In genomic region chr19:11054628-11055027, GRCh38 we compare ENCODE assay signal across 23 cellular contexts. TPM values are rescaled to one million over a fixed set of nuclear protein-coding genes. Genes with fewer than 3 reads are reported as not detected.
DNase-seq lines count a peak whose midpoint lies in the region; ATAC-seq, FAIRE-seq and TF ChIP-seq lines count a peak whose summit lies in the region.
"Had no signal": no experiment of that assay in that cellular context is flagged by ENCODE, and none has a peak within 500 bp of the region (broad histone marks: within the 10 kb centered on the region; RNA-seq: fewer than 3 reads in every experiment).

No MANE protein-coding gene starts in this region.

- peaks cover 0 to 67% of the 10 kb centered on the region in 2 experiments; a peak in 2 of 3 replicates for H3K36me3 ChIP-seq in HEK293 (ENCODE audit: control insufficient read depth in 2 of 2, insufficient read depth in 1 of 2, low read length in 2 of 2)
- no peaks in the 10 kb centered on the region for H3K36me3 ChIP-seq in Karpas-422 (ENCODE audit: insufficient read depth, low read length)

- peaks cover 6% of the 10 kb centered on the region for H3K36me3 Mint-ChIP-seq in activated CD4-positive, alpha-beta T cell treated with anti-CD3 and anti-CD28 coated beads, Interleukin-2, amount 10 ng/mL, durations not matched to agents 7 days and 5 days (ENCODE audit: low read depth)
- peaks cover 7% of the 10 kb centered on the region for H3K36me3 Mint-ChIP-seq in progenitor cell of endocrine pancreas (ENCODE audit: insufficient read depth)

- no peaks in the 10 kb centered on the region for H3K9me3 Mint-ChIP-seq in activated CD4-positive, alpha-beta T cell treated with anti-CD3 and anti-CD28 coated beads, Interleukin-2, amount 10 ng/mL, durations not matched to agents 7 days and 5 days
- no peaks in the 10 kb centered on the region for H3K9me3 Mint-ChIP-seq in progenitor cell of endocrine pancreas (ENCODE audit: low read depth)

- H3K9me3 ChIP-seq in HEK293 (ENCODE audit: control insufficient read depth, insufficient read depth, low read depth, low read length) (no peaks in the 10 kb centered on the region), Karpas-422 (ENCODE audit: low read length) (no peaks in the 10 kb centered on the region)
- H3K9me3 ChIP-seq: BLaER1, Peyer's patch, SJSA1 had no signal

- no peaks in the 10 kb centered on the region for H3K27me3 Mint-ChIP-seq in activated CD4-positive, alpha-beta T cell treated with anti-CD3 and anti-CD28 coated beads, Interleukin-2, amount 10 ng/mL, durations not matched to agents 7 days and 5 days
- H3K27me3 Mint-ChIP-seq in progenitor cell of endocrine pancreas: no peaks in the 10 kb centered on the region

- DNase-seq in activated CD4-positive, alpha-beta T cell treated with anti-CD3 and anti-CD28 coated beads, Interleukin-2, amount 10 ng/mL, durations not matched to agents 7 days and 5 days: no peak
- DNase-seq in activated CD4-positive, alpha-beta T cell treated with anti-CD3 and anti-CD28 coated beads for 4 hours: no peak
- DNase-seq in left lobe of liver (ENCODE audit: low spot score) (no peak), progenitor cell of endocrine pancreas (ENCODE audit: low spot score, unreplicated experiment) (no peak), Karpas-422 (no peak), NCI-H1105 treated with DMSO at 0.1 percent for 48 hours (lab: John Stamatoyannopoulos, UW) (no peak), GM12892 (ENCODE audit: insufficient read length) (no peak)
- DNase-seq: ACHN; EL; H7; KG1; NCI-H1105; NCI-H2029 treated with DMSO at 0.1 percent for 48 hours; NCI-H226; NCI-H510A treated with DMSO at 0.1 percent for 48 hours; NCI-H774; NK-92 treated with Interleukin-12 subunit alpha and Interleukin-12 subunit beta, amount 100 ng/mL, for 24 hours; Peyer's patch had no signal

- H3K4me3 Mint-ChIP-seq in activated CD4-positive, alpha-beta T cell treated with anti-CD3 and anti-CD28 coated beads, Interleukin-2, amount 10 ng/mL, durations not matched to agents 7 days and 5 days: no peak overlapping the region
- H3K4me3 Mint-ChIP-seq in progenitor cell of endocrine pancreas (ENCODE audit: low read depth): no peak overlapping the region

- H3K27ac ChIP-seq in HEK293 (ENCODE audit: extremely low read depth, low read depth, low read length) (no peak overlapping the region), Karpas-422 (ENCODE audit: low read length) (no peak overlapping the region)
- H3K27ac ChIP-seq: 22Rv1, HL-60, Peyer's patch, SJSA1 had no signal

- H3K9ac ChIP-seq in Karpas-422 (ENCODE audit: low read length): no peak overlapping the region
- H3K9ac ChIP-seq: BLaER1 had no signal

- no peak overlapping the region for H3K4me2 ChIP-seq in Karpas-422 (ENCODE audit: low read depth, low read length, poor library complexity, severe bottlenecking)
- H3K4me2 ChIP-seq: BLaER1 had no signal

- H4K20me1 ChIP-seq in Karpas-422 (ENCODE audit: insufficient read depth, low read depth, low read length): no peaks in the 10 kb centered on the region

- CTCF ChIA-PET in activated CD4-positive, alpha-beta T cell treated with anti-CD3 and anti-CD28 coated beads, Interleukin-2, amount 10 ng/mL, durations not matched to agents 7 days and 5 days (lab: Charles Lee): no interaction called here
- CTCF ChIA-PET in HEK293 (lab: Yijun Ruan, JAX): interaction anchor here (0.8 kb wide), 1 partner anchor 19 kb away, joined by 4 read pairs; no protein-coding TSS in a partner anchor

- H3K9me2 ChIP-seq in Karpas-422 (replicated peaks; ENCODE audit: insufficient read depth, low read length): no peaks in the 10 kb centered on the region

- H3K4me1 ChIP-seq in HEK293 (ENCODE audit: control insufficient read depth, insufficient read depth, low read length): no peaks in the 10 kb centered on the region
- H3K4me1 ChIP-seq in Karpas-422 (ENCODE audit: low read length): peaks cover 42% of the 10 kb centered on the region
- H3K4me1 ChIP-seq: SJSA1 had no signal

- TF ChIP-seq CTCF in HEK293 (tag by site-specific recombination; IDR thresholded peaks at IDR 0.05) (no peak), progenitor cell of endocrine pancreas (IDR thresholded peaks at IDR 0.05; ENCODE audit: unreplicated experiment) (no peak)

- H3K79me2 ChIP-seq in Karpas-422 (ENCODE audit: low read length): peaks cover 11% of the 10 kb centered on the region

- ATAC-seq in left lobe of liver: peak; percentile 22

- H2AFZ ChIP-seq in Karpas-422 (ENCODE audit: low read length): no peak overlapping the region

- peak overlapping the region; percentile 41 for H3K27ac Mint-ChIP-seq in activated CD4-positive, alpha-beta T cell treated with anti-CD3 and anti-CD28 coated beads, Interleukin-2, amount 10 ng/mL, durations not matched to agents 7 days and 5 days
- peak overlapping the region; percentile 47 for H3K27ac Mint-ChIP-seq in progenitor cell of endocrine pancreas

- H3K4me1 Mint-ChIP-seq in activated CD4-positive, alpha-beta T cell treated with anti-CD3 and anti-CD28 coated beads, Interleukin-2, amount 10 ng/mL, durations not matched to agents 7 days and 5 days: peaks cover 15% of the 10 kb centered on the region
- no peaks in the 10 kb centered on the region for H3K4me1 Mint-ChIP-seq in progenitor cell of endocrine pancreas (ENCODE audit: low read depth)

- TF ChIP-seq POLR2A in GM12892 (IDR thresholded peaks at IDR 0.05; ENCODE audit: low read depth, low read length): no peak

- H3K4me3 ChIP-seq in HEK293 (ENCODE audit: low read depth, low read length): no peak overlapping the region
- H3K4me3 ChIP-seq in Karpas-422 (ENCODE audit: low read length): no peak overlapping the region
- H3K4me3 ChIP-seq: BLaER1, Peyer's patch, SJSA1 had no signal

- no peak for FAIRE-seq in GM12892 (lab: Jason Lieb, UNC)

- H3K27me3 ChIP-seq in Karpas-422 (ENCODE audit: low read length): no peaks in the 10 kb centered on the region
- H3K27me3 ChIP-seq: BLaER1, Peyer's patch, SJSA1 had no signal

- POLR2A ChIA-PET in activated CD4-positive, alpha-beta T cell treated with anti-CD3 and anti-CD28 coated beads, Interleukin-2, amount 10 ng/mL, durations not matched to agents 7 days and 5 days (lab: Charles Lee): no interaction called here
- POLR2A ChIA-PET in HEK293 (lab: Yijun Ruan, JAX): no interaction called here

TF ChIP-seq in HEK293, 187 proteins besides CTCF, POLR2A, EP300 and RAD21:
- TF ChIP-seq ZNF521 (tag by site-specific recombination; IDR thresholded peaks at IDR 0.05) (no peak), ZFHX2 (tag by site-specific recombination; conservative IDR thresholded peaks at IDR 0.05) (peak; percentile 68), EGR2 (tag by site-specific recombination; IDR thresholded peaks at IDR 0.05; ENCODE audit: low read depth) (peak; percentile 76)
TF ChIP-seq in HEK293: peak in this region for 2.

RNA-seq across cellular contexts. Expression of gene LDLR, which starts 34.6 kb away (rescaled TPM):
- total RNA-seq in activated CD4-positive, alpha-beta T cell treated with anti-CD3 and anti-CD28 coated beads, Interleukin-2, amount 10 ng/mL, durations not matched to agents 7 days and 5 days: 10 to 100 TPM; 93.0 to 97.1 TPM
- total RNA-seq in left lobe of liver: 12.2 TPM
- 67.3 and 73.2 TPM in 2 replicates for total RNA-seq in progenitor cell of endocrine pancreas
- 49.8 and 99.9 TPM in 2 replicates for total RNA-seq in Karpas-422 (2014; rRNA removed; shearing (Covaris generic); ENCODE audit: low replicate concordance)
- 17.7 TPM for polyA plus RNA-seq in GM12892 (2012; ENCODE audit: missing spikeins)
